ENCODE assay signal across 1 cellular context in the genomic region with DNA sequence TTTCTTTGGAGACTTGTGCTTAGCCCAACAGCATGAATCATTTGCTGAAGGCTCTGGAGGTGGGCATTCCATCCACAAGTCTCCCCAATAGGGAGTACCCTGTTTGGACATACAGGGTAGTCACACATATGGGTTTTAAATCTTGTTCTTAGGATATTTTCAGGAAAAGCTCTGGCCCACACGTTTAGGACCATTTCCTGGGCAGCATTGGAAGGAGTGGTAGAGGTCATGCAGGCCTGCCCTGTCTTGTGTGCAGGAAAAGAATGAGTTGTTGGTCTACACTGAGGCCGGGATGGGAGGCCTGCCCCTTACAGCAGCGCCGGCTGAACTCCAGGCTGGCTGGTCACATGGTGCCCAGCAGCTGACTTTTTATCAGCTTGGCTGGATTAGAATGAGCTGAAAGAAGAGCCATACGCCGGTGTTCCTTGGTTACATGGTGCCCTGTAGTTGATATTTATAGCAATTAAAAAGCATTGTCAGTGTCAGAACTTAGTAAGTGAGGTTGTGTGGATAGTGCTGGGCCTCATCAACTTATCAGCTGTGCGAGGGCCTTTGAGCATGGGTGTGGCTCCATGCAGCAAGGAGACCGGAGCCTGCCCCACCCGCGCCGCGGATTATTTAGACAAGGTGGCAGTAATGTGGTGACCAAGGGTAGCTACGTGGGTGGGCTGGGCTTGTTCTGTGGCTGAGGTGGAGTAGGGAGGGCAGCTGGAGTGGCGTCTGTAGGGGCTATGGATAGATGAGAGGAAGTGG.
TF ChIP-seq lines count a peak whose summit lies in the region.

No MANE protein-coding gene starts in this region.

TF ChIP-seq in IMR-90, 13 proteins besides CTCF, POLR2A, EP300 and RAD21:
- no peak for TF ChIP-seq NFE2L2 (IDR thresholded peaks at IDR 0.05; ENCODE audit: low read depth, low read length)
- TF ChIP-seq, protein P1, sequence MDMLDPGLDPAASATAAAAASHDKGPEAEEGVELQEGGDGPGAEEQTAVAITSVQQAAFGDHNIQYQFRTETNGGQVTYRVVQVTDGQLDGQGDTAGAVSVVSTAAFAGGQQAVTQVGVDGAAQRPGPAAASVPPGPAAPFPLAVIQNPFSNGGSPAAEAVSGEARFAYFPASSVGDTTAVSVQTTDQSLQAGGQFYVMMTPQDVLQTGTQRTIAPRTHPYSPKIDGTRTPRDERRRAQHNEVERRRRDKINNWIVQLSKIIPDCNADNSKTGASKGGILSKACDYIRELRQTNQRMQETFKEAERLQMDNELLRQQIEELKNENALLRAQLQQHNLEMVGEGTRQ (IDR thresholded peaks at IDR 0.05; ENCODE audit: low read depth, low read length): peak; percentile 40; the same call in 1 of the 2 replicates
- TF ChIP-seq, protein P2, sequence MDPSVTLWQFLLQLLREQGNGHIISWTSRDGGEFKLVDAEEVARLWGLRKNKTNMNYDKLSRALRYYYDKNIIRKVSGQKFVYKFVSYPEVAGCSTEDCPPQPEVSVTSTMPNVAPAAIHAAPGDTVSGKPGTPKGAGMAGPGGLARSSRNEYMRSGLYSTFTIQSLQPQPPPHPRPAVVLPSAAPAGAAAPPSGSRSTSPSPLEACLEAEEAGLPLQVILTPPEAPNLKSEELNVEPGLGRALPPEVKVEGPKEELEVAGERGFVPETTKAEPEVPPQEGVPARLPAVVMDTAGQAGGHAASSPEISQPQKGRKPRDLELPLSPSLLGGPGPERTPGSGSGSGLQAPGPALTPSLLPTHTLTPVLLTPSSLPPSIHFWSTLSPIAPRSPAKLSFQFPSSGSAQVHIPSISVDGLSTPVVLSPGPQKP (IDR thresholded peaks at IDR 0.05; ENCODE audit: borderline replicate concordance, low read depth, low read length): no peak
- TF ChIP-seq CHD1 (IDR thresholded peaks at IDR 0.05; ENCODE audit: low read depth, low read length): no peak
- no peak for TF ChIP-seq RCOR1 (IDR thresholded peaks at IDR 0.05; ENCODE audit: insufficient replicate concordance, low read length)
- TF ChIP-seq MAFK (IDR thresholded peaks at IDR 0.05; ENCODE audit: low read depth, low read length): no peak
- no peak for TF ChIP-seq SMC3 (IDR thresholded peaks at IDR 0.05; ENCODE audit: low read depth, low read length)
- TF ChIP-seq RFX5 (IDR thresholded peaks at IDR 0.05; ENCODE audit: low read depth, low read length): no peak
- no peak for TF ChIP-seq FOS (IDR thresholded peaks at IDR 0.05; ENCODE audit: low read depth, low read length)
